Comparison of ENCODE assay signal across 8 cellular contexts in genomic region chr4:184745747-184746531, GRCh38. TPM values are rescaled to one million over a fixed set of nuclear protein-coding genes. Genes with fewer than 3 reads are reported as not detected.
DNase-seq lines count a peak whose midpoint lies in the region; ATAC-seq and TF ChIP-seq lines count a peak whose summit lies in the region.

No MANE protein-coding gene starts in this region.

- CTCF ChIA-PET in A673 (lab: Charles Lee) = interaction anchor here (0.6 to 1.4 kb wide), 11 partner anchors 12 to 482 kb away, joined by 3 to 12 read pairs (median 3); partner anchors contain the start of genes CASP3 and PRIMPOL

- BruUV-seq in A673 (replicated peaks; lab: Mats Ljungman, UMichigan) = no TSS peak

- H3K9me3 ChIP-seq in A673 (ENCODE audit: low read depth, low read length, poor library complexity, severe bottlenecking) (no peaks in the 10 kb centered on the region), KOPT-K1 (ENCODE audit: insufficient read depth, low read length, poor library complexity, severe bottlenecking) (peaks cover 4% of the 10 kb centered on the region), RWPE2 (ENCODE audit: severe bottlenecking) (no peaks in the 10 kb centered on the region), subcutaneous abdominal adipose tissue (ENCODE audit: control insufficient read depth in 5 of 5, low read length in 5 of 5) (no peaks in the 10 kb centered on the region)

- DNase-seq in A673 (ENCODE audit: low spot score) = peak; percentile 81
- DNase-seq in RWPE2 (ENCODE audit: low spot score) = no peak
- peak; percentile 38 for DNase-seq in activated T-helper 9 cell treated with anti-CD3 and anti-CD28 coated beads, Interleukin-2, amount 50 U/mL, for 16 hours (ENCODE audit: low read depth)
- DNase-seq in fibroblast of the conjunctiva (ENCODE audit: low read depth) = peak; percentile 75
- DNase-seq in nucleus accumbens (lab: John Stamatoyannopoulos, UW) = peak in 48 of 56 donors; percentile 4 to 87 (median 40)

- TF ChIP-seq CTCF in A673 (conservative IDR thresholded peaks at IDR 0.05; ENCODE audit: low read depth, low read length) (peak; percentile 75), RWPE2 (IDR thresholded peaks at IDR 0.05; ENCODE audit: poor library complexity, severe bottlenecking) (peak; percentile 89)

- H3K27me3 ChIP-seq in A673 (replicated peaks; ENCODE audit: insufficient read depth, low read depth, low read length, poor library complexity) = no peaks in the 10 kb centered on the region
- H3K27me3 ChIP-seq in RWPE2 (ENCODE audit: insufficient read depth, poor library complexity, severe bottlenecking) = no peaks in the 10 kb centered on the region
- H3K27me3 ChIP-seq in subcutaneous abdominal adipose tissue (ENCODE audit: control insufficient read depth in 5 of 5, insufficient read depth in 4 of 5, low read length in 5 of 5) = no peaks in the 10 kb centered on the region

- H3K4me3 ChIP-seq in A673 (ENCODE audit: low read depth, low read length, poor library complexity, severe bottlenecking) (no peak overlapping the region), RWPE2 (ENCODE audit: severe bottlenecking) (no peak overlapping the region), subcutaneous abdominal adipose tissue (ENCODE audit: low read depth in 1 of 5, low read length in 5 of 5) (peak overlapping the region in 3 of 5 donors; percentile 13 to 26 (median 18))

- H3K27ac ChIP-seq in A673 (ENCODE audit: low read depth, low read length, poor library complexity, severe bottlenecking) (no peak overlapping the region), KOPT-K1 (ENCODE audit: low read depth, low read length, poor library complexity, severe bottlenecking) (peak overlapping the region; percentile 63), RWPE2 (ENCODE audit: poor library complexity, severe bottlenecking) (peak overlapping the region; percentile 46), subcutaneous abdominal adipose tissue (ENCODE audit: low read depth, low read length) (peak overlapping the region; percentile 91)

- intact Hi-C loops in A673 (cut with micrococcal nuclease; ENCODE audit: unreplicated experiment) = loop anchor here (1.0 to 10.0 kb wide), 2 partner anchors 238 to 349 kb away; no protein-coding TSS in a partner anchor

- ATAC-seq in GM18858 (IDR thresholded peaks at IDR 0.05; ENCODE audit: unreplicated experiment) (peak; percentile 55), RWPE2 (ENCODE audit: low read depth) (peak; percentile 62)

- peak overlapping the region in 4 of 5 donors; percentile 12 to 65 (median 47) for H3K9ac ChIP-seq in subcutaneous abdominal adipose tissue (ENCODE audit: low read length in 5 of 5)

- POLR2A ChIA-PET in A673 (lab: Charles Lee; ENCODE audit: low non-redundant PET) = no interaction called here

- H3K36me3 ChIP-seq in A673 (ENCODE audit: insufficient read depth, low read length, poor library complexity, severe bottlenecking) (no peaks in the 10 kb centered on the region), KOPT-K1 (ENCODE audit: insufficient read depth, low read length) (no peaks in the 10 kb centered on the region), RWPE2 (ENCODE audit: low read depth) (no peaks in the 10 kb centered on the region), subcutaneous abdominal adipose tissue (ENCODE audit: control insufficient read depth in 5 of 5, insufficient read depth in 5 of 5, low read length in 5 of 5) (no peaks in the 10 kb centered on the region)

- H3K4me1 ChIP-seq in A673 (ENCODE audit: insufficient read depth, low read length, poor library complexity, severe bottlenecking) = no peaks in the 10 kb centered on the region
- peaks cover 20% of the 10 kb centered on the region for H3K4me1 ChIP-seq in RWPE2 (ENCODE audit: insufficient read depth, poor library complexity, severe bottlenecking)
- peaks cover 10 to 52% (median 42%) of the 10 kb centered on the region in 5 donors for H3K4me1 ChIP-seq in subcutaneous abdominal adipose tissue (ENCODE audit: control insufficient read depth in 5 of 5, insufficient read depth in 5 of 5, low read length in 5 of 5)

RNA-seq across cellular contexts. Expression of gene CENPU, which starts 12.0 kb away (rescaled TPM):
- 87.3 and 97.2 TPM in 2 replicates for total RNA-seq in A673 (2021)

Comparison
In these comparisons a context has a peak if more than half of its experiments do, and no peak if none do; other contexts are left out.
1. H3K4me3 ChIP-seq: peak in subcutaneous abdominal adipose tissue (3 of 5); none in A673 (single experiment) and RWPE2 (single experiment).